In the genomic region with DNA sequence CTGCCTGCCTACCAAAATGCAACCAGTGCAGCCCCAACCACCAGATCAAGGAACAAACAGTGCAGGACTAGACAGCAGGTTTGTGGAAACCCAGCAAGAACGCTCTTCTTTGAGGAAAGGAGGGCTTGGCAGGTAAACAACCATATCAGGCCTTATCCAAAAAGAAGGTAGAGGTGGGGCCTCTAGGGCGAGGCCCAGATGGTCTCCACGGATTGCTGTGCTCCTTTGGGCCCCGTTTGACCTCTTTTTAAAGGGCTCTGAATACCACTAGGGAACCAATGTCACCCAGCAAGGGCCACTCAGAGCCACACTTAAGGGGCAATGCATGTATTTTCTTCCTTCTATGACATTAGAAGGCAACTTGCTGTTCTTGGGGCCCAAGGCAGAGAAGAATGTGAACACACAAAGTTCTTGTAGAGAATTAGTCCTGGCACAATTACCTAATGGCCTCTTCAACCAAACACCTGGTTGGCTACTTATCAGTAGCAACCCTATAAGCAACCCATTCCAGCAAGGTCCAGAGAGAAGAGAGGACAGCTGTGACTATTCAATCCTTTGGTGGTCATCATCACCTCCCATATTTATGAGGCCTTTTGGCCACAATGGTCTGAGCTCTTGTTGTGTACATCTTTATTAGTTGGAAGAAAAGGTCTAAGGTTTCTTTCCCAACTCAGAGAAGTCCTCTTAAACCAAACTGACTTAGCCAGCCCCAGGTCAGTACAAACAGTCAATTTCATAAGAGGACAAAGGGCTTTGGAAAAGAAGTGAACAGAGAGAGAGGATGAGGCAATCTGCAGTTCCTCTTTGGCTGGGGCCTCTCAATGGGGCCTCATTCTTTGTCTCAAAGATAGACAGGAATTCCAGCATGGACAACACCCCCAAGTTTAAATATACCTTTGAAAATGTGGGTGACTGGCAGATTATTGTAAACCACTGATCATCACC, we compare ENCODE assay signal across 2 cellular contexts.
TF ChIP-seq lines count a peak whose summit lies in the region.

No MANE protein-coding gene starts in this region.

TF ChIP-seq in A549, 52 proteins besides CTCF, POLR2A, EP300 and RAD21:
- no peak for TF ChIP-seq SMC3 (IDR thresholded peaks at IDR 0.05)
- peak in 1 of 2 experiments; percentile 34; a peak in 1 of 4 replicates for TF ChIP-seq CEBPB (IDR thresholded peaks at IDR 0.05)
TF ChIP-seq in A549: peak in this region for 1.

TF ChIP-seq in SK-N-SH, 30 proteins besides CTCF, POLR2A, EP300 and RAD21:
- no peak for TF ChIP-seq RXRA (IDR thresholded peaks at IDR 0.05; ENCODE audit: borderline replicate concordance, low read depth)
